In the genomic region with DNA sequence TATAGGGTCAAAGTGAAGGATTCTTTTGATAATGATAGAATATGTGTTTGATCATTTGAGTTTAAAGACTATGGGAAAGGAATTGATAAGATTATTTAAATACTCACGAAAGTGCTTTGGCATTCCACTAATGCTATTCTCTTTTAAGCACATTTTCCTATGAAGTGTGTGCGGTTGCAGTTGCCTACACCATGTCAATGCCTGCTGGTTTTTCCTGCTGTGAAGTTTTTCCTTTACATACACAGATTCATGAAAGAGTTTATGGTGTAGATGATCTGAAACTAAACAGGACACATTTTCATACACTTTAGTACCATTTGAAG, we compare ENCODE assay signal across 8 cellular contexts.
DNase-seq lines count a peak whose midpoint lies in the region; ATAC-seq, FAIRE-seq and TF ChIP-seq lines count a peak whose summit lies in the region.

No MANE protein-coding gene starts in this region.

- H3K27ac ChIP-seq in SJCRH30 (peak overlapping the region; percentile 55), epithelial cell of prostate (peak overlapping the region; percentile 99), rectal smooth muscle tissue (ENCODE audit: low read depth, low read length) (peak overlapping the region; percentile 93)

- FAIRE-seq in GM19239 (lab: Jason Lieb, UNC) = no peak

- no peak for TF ChIP-seq CTCF in GM12864 (IDR thresholded peaks at IDR 0.05; ENCODE audit: low read depth, low read length, missing control alignments)

- H3K9ac ChIP-seq in rectal smooth muscle tissue (ENCODE audit: low read length) = no peak overlapping the region

- DNase-seq in GM12864 (ENCODE audit: low read depth) = no peak
- no peak for DNase-seq in SJCRH30
- no peak for DNase-seq in epithelial cell of prostate (ENCODE audit: low read depth, low spot score)
- no peak for DNase-seq in activated CD4-positive, alpha-beta T cell treated with anti-CD3 and anti-CD28 coated beads for 4 hours
- DNase-seq in GM19239 (ENCODE audit: insufficient read length, low spot score) = no peak

- H3K36me3 ChIP-seq in SJCRH30 (no peaks in the 10 kb centered on the region), rectal smooth muscle tissue (ENCODE audit: control insufficient read depth, insufficient read depth, low read length) (no peaks in the 10 kb centered on the region)

- H3K27me3 ChIP-seq in SJCRH30 = no peaks in the 10 kb centered on the region
- H3K27me3 ChIP-seq in rectal smooth muscle tissue (ENCODE audit: control insufficient read depth, insufficient read depth, low read length) = no peaks in the 10 kb centered on the region

- H3K4me3 ChIP-seq in GM12864 (ENCODE audit: low read depth, low read length) (peak overlapping the region; percentile 44; the same call in 1 of the 2 replicates), SJCRH30 (no peak overlapping the region), rectal smooth muscle tissue (ENCODE audit: low read length) (peak overlapping the region; percentile 35)

- H3K9me3 ChIP-seq in SJCRH30 (replicated peaks) = no peaks in the 10 kb centered on the region

- ATAC-seq in HG02623 (IDR thresholded peaks at IDR 0.05; ENCODE audit: unreplicated experiment) = no peak
- ATAC-seq in HG03342 (IDR thresholded peaks at IDR 0.05; ENCODE audit: unreplicated experiment) = no peak

- H3K4me1 ChIP-seq in SJCRH30 = peaks cover 33% of the 10 kb centered on the region
- peaks cover 33% of the 10 kb centered on the region for H3K4me1 ChIP-seq in rectal smooth muscle tissue (ENCODE audit: control insufficient read depth, insufficient read depth, low read length)
